7 cellular contexts compared by ENCODE assay signal in the genomic region with DNA sequence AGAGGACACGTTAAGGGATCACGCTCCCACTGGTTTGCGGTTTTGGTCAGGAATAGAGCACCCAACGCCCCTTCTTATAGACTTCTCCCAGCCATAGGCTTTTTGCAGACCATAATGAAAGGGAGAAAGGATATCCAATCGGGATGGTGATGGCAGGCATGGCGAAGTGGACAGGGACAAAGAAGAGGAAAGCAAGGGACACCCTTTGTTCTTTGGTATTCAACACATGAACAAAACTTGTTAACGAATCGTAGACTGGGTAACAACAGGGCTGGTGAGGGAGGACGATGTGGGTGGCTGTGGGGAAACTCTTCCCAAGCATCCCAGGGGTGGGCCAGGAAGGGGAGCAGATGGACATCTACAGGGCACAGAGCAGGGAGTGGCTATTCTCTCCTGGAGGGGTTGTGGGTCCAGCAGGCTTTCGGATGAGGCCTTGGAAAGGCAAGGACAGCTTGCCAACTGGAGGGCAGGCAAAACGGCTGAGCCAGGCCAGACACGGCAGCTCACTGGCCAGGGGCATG. TPM values are rescaled to one million over a fixed set of nuclear protein-coding genes. Genes with fewer than 3 reads are reported as not detected.
DNase-seq lines count a peak whose midpoint lies in the region; ATAC-seq and TF ChIP-seq lines count a peak whose summit lies in the region.

No MANE protein-coding gene starts in this region.

- H3K27me3 ChIP-seq in HL-60 (ENCODE audit: insufficient read depth, poor library complexity, severe bottlenecking): no peaks in the 10 kb centered on the region
- H3K27me3 ChIP-seq in stomach: no peaks in the 10 kb centered on the region

- POLR2A ChIA-PET in activated naive CD8-positive, alpha-beta T cell treated with anti-CD3 and anti-CD28 coated beads, Interleukin-2, amount 10 ng/mL, durations not matched to agents 7 days and 5 days (lab: Charles Lee): interaction anchor here (1.3 to 4.2 kb wide), 5 partner anchors 11 to 83 kb away, joined by 6 to 111 read pairs (median 30); partner anchors contain the start of genes NFKBIE, SLC29A1 and SLC35B2

- H3K27ac ChIP-seq in HL-60 (replicated peaks) (no peak overlapping the region), stomach (peak overlapping the region; percentile 94 to 99 (median 98))

- H3K4me3 ChIP-seq in HL-60 (replicated peaks; ENCODE audit: insufficient read depth, low read length) (peak overlapping the region; percentile 59), stomach (peak overlapping the region; percentile 70 to 99 (median 92))

- no peak for TF ChIP-seq EP300 in stomach (IDR thresholded peaks at IDR 0.05)

- no peak for TF ChIP-seq POLR2A in stomach (IDR thresholded peaks at IDR 0.05)

- intact Hi-C loops in stomach (cut with DNase I; ENCODE audit: low total_unique reads): no loop called here

- peaks cover 16 to 20% (median 19%) of the 10 kb centered on the region in 4 donors for H3K36me3 ChIP-seq in stomach

- H3K4me1 Mint-ChIP-seq in activated naive CD8-positive, alpha-beta T cell treated with anti-CD3 and anti-CD28 coated beads, Interleukin-2, amount 10 ng/mL, durations not matched to agents 7 days and 5 days: peaks cover 38% of the 10 kb centered on the region

- peaks cover 25% of the 10 kb centered on the region for H3K36me3 Mint-ChIP-seq in activated naive CD8-positive, alpha-beta T cell treated with anti-CD3 and anti-CD28 coated beads, Interleukin-2, amount 10 ng/mL, durations not matched to agents 7 days and 5 days

- H3K4me3 Mint-ChIP-seq in activated naive CD8-positive, alpha-beta T cell treated with anti-CD3 and anti-CD28 coated beads, Interleukin-2, amount 10 ng/mL, durations not matched to agents 7 days and 5 days: peak overlapping the region; percentile 99

- H3K27ac Mint-ChIP-seq in activated naive CD8-positive, alpha-beta T cell treated with anti-CD3 and anti-CD28 coated beads, Interleukin-2, amount 10 ng/mL, durations not matched to agents 7 days and 5 days: peak overlapping the region; percentile 99

- no peaks in the 10 kb centered on the region for H3K9me3 Mint-ChIP-seq in activated naive CD8-positive, alpha-beta T cell treated with anti-CD3 and anti-CD28 coated beads, Interleukin-2, amount 10 ng/mL, durations not matched to agents 7 days and 5 days

- 64 to 71% (median 69%) methylated on average over 12 of the region's 12 CpGs for WGBS in stomach, 5 donors

- no peaks in the 10 kb centered on the region for H3K9me3 ChIP-seq in stomach

- peaks cover 26 to 38% (median 33%) of the 10 kb centered on the region in 4 donors for H3K4me1 ChIP-seq in stomach

- TF ChIP-seq CTCF in HL-60 (IDR thresholded peaks at IDR 0.05; ENCODE audit: insufficient read depth, low read length): no peak
- no peak for TF ChIP-seq CTCF in stomach (IDR thresholded peaks at IDR 0.05)

- DNase-seq in HL-60 (ENCODE audit: low read depth in 1 of 2, low spot score in 1 of 2) (no peak), islet precursor cell (peak; percentile 40), stomach (no peak), GM19238 (ENCODE audit: insufficient read length, low spot score) (no peak)
- no peak for DNase-seq in activated naive CD8-positive, alpha-beta T cell treated with anti-CD3 and anti-CD28 coated beads, Interleukin-2, amount 10 ng/mL, durations not matched to agents 7 days and 5 days
- no peak for DNase-seq in activated CD4-positive, alpha-beta T cell treated with anti-CD3 and anti-CD28 coated beads, Interleukin-2, amount 50 U/mL, for 1 hour

- peaks cover 11% of the 10 kb centered on the region for H3K27me3 Mint-ChIP-seq in activated naive CD8-positive, alpha-beta T cell treated with anti-CD3 and anti-CD28 coated beads, Interleukin-2, amount 10 ng/mL, durations not matched to agents 7 days and 5 days

- no peak for ATAC-seq in activated naive CD8-positive, alpha-beta T cell treated with anti-CD3 and anti-CD28 coated beads, Interleukin-2, amount 10 ng/mL, durations not matched to agents 7 days and 5 days (ENCODE audit: low read depth)
- no peak for ATAC-seq in HG02571 (IDR thresholded peaks at IDR 0.05; ENCODE audit: unreplicated experiment)

RNA-seq across cellular contexts. Expression of gene HSP90AB1, which starts 1.4 kb away (rescaled TPM):
- total RNA-seq in activated naive CD8-positive, alpha-beta T cell treated with anti-CD3 and anti-CD28 coated beads, Interleukin-2, amount 10 ng/mL, durations not matched to agents 7 days and 5 days: 100 to 1,000 TPM; 453 to 466 TPM
- total RNA-seq in stomach: 100 to 1,000 TPM; 168 to 414 (median 370) TPM
- polyA plus RNA-seq in stomach: 100 to 1,000 TPM; 267 to 549 (median 348) TPM

RNA-seq across cellular contexts. Expression of gene SLC35B2, which starts 11.9 kb away (rescaled TPM):
- 10 to 100 TPM; 28.4 TPM for total RNA-seq in activated naive CD8-positive, alpha-beta T cell treated with anti-CD3 and anti-CD28 coated beads, Interleukin-2, amount 10 ng/mL, durations not matched to agents 7 days and 5 days
- total RNA-seq in stomach: 10 to 100 TPM in 4 of 5 donors, 1 to 10 TPM in 1; 1.4 to 60.1 (median 27.0) TPM
- 10 to 100 TPM in 2 of 3 donors, 1 to 10 TPM in 1; 7.3 to 17.2 (median 16.6) TPM for polyA plus RNA-seq in stomach

RNA-seq across cellular contexts. Expression of gene NFKBIE, which starts 19.9 kb away (rescaled TPM):
- 10 to 100 TPM; 14.0 to 14.3 TPM for total RNA-seq in activated naive CD8-positive, alpha-beta T cell treated with anti-CD3 and anti-CD28 coated beads, Interleukin-2, amount 10 ng/mL, durations not matched to agents 7 days and 5 days
- 10 to 100 TPM in 1 of 5 donors, 1 to 10 TPM in 1, under 1 TPM in 1, not detected in 2; 0.89 to 23.5 (median 3.5) TPM for total RNA-seq in stomach
- 10 to 100 TPM in 2 of 3 donors, 1 to 10 TPM in 1; 9.9 to 14.2 (median 10.6) TPM for polyA plus RNA-seq in stomach

RNA-seq across cellular contexts. Expression of gene SLC29A1, which starts 22.1 kb away (rescaled TPM):
- 10 to 100 TPM; 22.5 to 24.0 TPM for total RNA-seq in activated naive CD8-positive, alpha-beta T cell treated with anti-CD3 and anti-CD28 coated beads, Interleukin-2, amount 10 ng/mL, durations not matched to agents 7 days and 5 days
- total RNA-seq in stomach: 100 to 1,000 TPM in 2 of 5 donors, 10 to 100 TPM in 3; 26.4 to 217 (median 77.4) TPM
- 10 to 100 TPM; 22.6 to 33.5 (median 29.0) TPM for polyA plus RNA-seq in stomach

RNA-seq across cellular contexts. Expression of gene TMEM151B, which starts 24.8 kb away (rescaled TPM):
- total RNA-seq in activated naive CD8-positive, alpha-beta T cell treated with anti-CD3 and anti-CD28 coated beads, Interleukin-2, amount 10 ng/mL, durations not matched to agents 7 days and 5 days: not detected
- total RNA-seq in stomach: under 1 TPM in 2 of 5 donors, not detected in 3; 0.18 to 0.29 TPM
- under 1 TPM in 2 of 3 donors, not detected in 1; 0.12 to 0.28 TPM for polyA plus RNA-seq in stomach
